Comparison of ENCODE assay signal across 12 cellular contexts in the genomic region with DNA sequence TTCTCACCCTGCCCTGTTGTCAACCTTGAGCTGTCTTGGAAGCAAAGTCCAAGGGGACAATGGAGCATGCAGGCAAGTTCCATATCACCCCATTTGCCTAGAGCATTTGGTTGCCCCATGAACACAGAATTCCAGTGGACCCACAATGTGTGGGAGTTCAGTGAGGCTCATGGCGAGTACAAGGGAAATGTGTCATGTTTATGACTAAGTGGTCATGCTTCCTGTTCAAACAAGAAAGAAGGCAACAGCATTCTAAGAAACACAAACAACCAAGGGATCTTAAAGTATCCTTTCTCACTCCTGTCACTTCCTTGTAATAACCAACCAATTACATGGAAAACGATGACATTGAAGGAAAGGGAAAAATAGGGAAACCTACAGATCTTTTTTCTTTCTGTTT.
A peak's percentile ranks its signal among the peaks of the same experiment; 100 is the strongest.
DNase-seq lines count a peak whose midpoint lies in the region; ATAC-seq and TF ChIP-seq lines count a peak whose summit lies in the region.
"Had no signal": no experiment of that assay in that cellular context is flagged by ENCODE, and none has a peak within 500 bp of the region (broad histone marks: within the 10 kb centered on the region; RNA-seq: fewer than 3 reads in every experiment).

No MANE protein-coding gene starts in this region.

- H3K36me3 ChIP-seq in colonic mucosa = no peaks in the 10 kb centered on the region

- DNase-seq in DMS53 (lab: John Stamatoyannopoulos, UW) = peak; percentile 58
- peak; percentile 96 for DNase-seq in NCI-H226
- peak; percentile 5 to 97 for DNase-seq in dermis microvascular lymphatic vessel endothelial cell (ENCODE audit: low read depth in 2 of 2)
- peak; percentile 98 for DNase-seq in non-pigmented ciliary epithelial cell (ENCODE audit: low read depth)
- no peak for DNase-seq in T1000 (lab: John Stamatoyannopoulos, UW)
- no peak for DNase-seq in colonic mucosa
- DNase-seq in T-helper 2 cell = no peak
- DNase-seq: hypothalamus, occipital lobe had no signal

- intact Hi-C loops in colonic mucosa (cut with DNase I) = no loop called here

- TF ChIP-seq CTCF in colonic mucosa (IDR thresholded peaks at IDR 0.05) = no peak

- H3K9ac ChIP-seq in colonic mucosa (ENCODE audit: low read depth in 2 of 2, low read length in 2 of 2) = no peak overlapping the region

- ATAC-seq in HG02884 (IDR thresholded peaks at IDR 0.05; ENCODE audit: unreplicated experiment) = no peak
- ATAC-seq: activated CD4-positive, CD25-positive, alpha-beta regulatory T cell treated with anti-CD3 and anti-CD28 coated beads, Interleukin-2, amount 50 U/mL, for 24 hours; K562 had no signal

- no peak overlapping the region for H3K27ac ChIP-seq in colonic mucosa

- no peaks in the 10 kb centered on the region for H3K4me1 ChIP-seq in colonic mucosa

- H3K4me3 ChIP-seq in colonic mucosa = no peak overlapping the region
- H3K4me3 ChIP-seq: K562 had no signal

- no peaks in the 10 kb centered on the region for H3K9me3 ChIP-seq in colonic mucosa

- no peaks in the 10 kb centered on the region for H3K27me3 ChIP-seq in colonic mucosa

Comparison
In these comparisons a context has a peak if more than half of its experiments do, and no peak if none do; other contexts are left out.
1. DNase-seq: peak in DMS53 (single experiment), NCI-H226 (single experiment), dermis microvascular lymphatic vessel endothelial cell (2 of 2) and non-pigmented ciliary epithelial cell (single experiment); none in T1000 (single experiment), colonic mucosa (single experiment) and T-helper 2 cell (0 of 5).